In genomic region chr4:128862608-128863313, GRCh38 we compare ENCODE assay signal across 8 cellular contexts. TPM values are rescaled to one million over a fixed set of nuclear protein-coding genes. Genes with fewer than 3 reads are reported as not detected.
DNase-seq lines count a peak whose midpoint lies in the region; ATAC-seq and TF ChIP-seq lines count a peak whose summit lies in the region.

No MANE protein-coding gene starts in this region.

- peaks cover 30% of the 10 kb centered on the region for H3K4me1 ChIP-seq in HUES48 (ENCODE audit: control insufficient read depth, insufficient read depth, low read length)

- H3K9ac ChIP-seq in HUES48 (ENCODE audit: low read depth, low read length) = no peak overlapping the region

- peaks cover 47% of the 10 kb centered on the region for H3K4me1 Mint-ChIP-seq in activated naive CD4-positive, alpha-beta T cell treated with anti-CD3 and anti-CD28 coated beads, Interleukin-2, amount 10 ng/mL, durations not matched to agents 7 days and 5 days
- H3K4me1 Mint-ChIP-seq in natural killer cell treated with Interleukin-12 subunit alpha and Interleukin-12 subunit beta and Interleukin-15 and Interleukin-18, amount 100 ng/mL, for 72 hours (ENCODE audit: low read depth in 2 of 2) = peaks cover 52 to 55% of the 10 kb centered on the region in 2 donors

- DNase-seq in AG04450 (ENCODE audit: low read depth, low spot score) (no peak), superior temporal gyrus (ENCODE audit: extremely low spot score) (no peak), DMS153 treated with DMSO at 0.1 percent for 48 hours (lab: John Stamatoyannopoulos, UW; ENCODE audit: unreplicated experiment) (no peak)
- no peak for DNase-seq in activated naive CD4-positive, alpha-beta T cell treated with anti-CD3 and anti-CD28 coated beads, Interleukin-2, amount 10 ng/mL, durations not matched to agents 7 days and 5 days
- DNase-seq in natural killer cell treated with Interleukin-12 subunit alpha and Interleukin-12 subunit beta and Interleukin-15 and Interleukin-18, amount 100 ng/mL, for 72 hours (ENCODE audit: low spot score) = peak; percentile 80

- peaks cover 99% of the 10 kb centered on the region for H3K36me3 ChIP-seq in HUES48 (ENCODE audit: control insufficient read depth, insufficient read depth, low read length)

- H3K27me3 ChIP-seq in AG04450 (ENCODE audit: control insufficient read depth, insufficient read depth, low read length) = no peaks in the 10 kb centered on the region
- no peaks in the 10 kb centered on the region for H3K27me3 ChIP-seq in HUES48 (ENCODE audit: control insufficient read depth, insufficient read depth, low read length)

- H3K9me3 Mint-ChIP-seq in activated naive CD4-positive, alpha-beta T cell treated with anti-CD3 and anti-CD28 coated beads, Interleukin-2, amount 10 ng/mL, durations not matched to agents 7 days and 5 days = no peaks in the 10 kb centered on the region
- no peaks in the 10 kb centered on the region for H3K9me3 Mint-ChIP-seq in natural killer cell treated with Interleukin-12 subunit alpha and Interleukin-12 subunit beta and Interleukin-15 and Interleukin-18, amount 100 ng/mL, for 72 hours

- no peak overlapping the region for H3K4me3 Mint-ChIP-seq in activated naive CD4-positive, alpha-beta T cell treated with anti-CD3 and anti-CD28 coated beads, Interleukin-2, amount 10 ng/mL, durations not matched to agents 7 days and 5 days
- H3K4me3 Mint-ChIP-seq in natural killer cell treated with Interleukin-12 subunit alpha and Interleukin-12 subunit beta and Interleukin-15 and Interleukin-18, amount 100 ng/mL, for 72 hours = peak overlapping the region; percentile 76

- CTCF ChIA-PET in AG04450 (lab: Charles Lee) = interaction anchor here (0.5 to 3.1 kb wide), 42 partner anchors 8 to 889 kb away, joined by 3 to 38 read pairs (median 5); partner anchors contain the start of gene SCLT1
- CTCF ChIA-PET in activated naive CD4-positive, alpha-beta T cell treated with anti-CD3 and anti-CD28 coated beads, Interleukin-2, amount 10 ng/mL, durations not matched to agents 7 days and 5 days (lab: Charles Lee) = interaction anchor here (0.6 to 2.9 kb wide), 14 partner anchors 9 to 408 kb away, joined by 3 to 16 read pairs (median 4); no protein-coding TSS in a partner anchor

- peak overlapping the region; percentile 41 for H3K27ac ChIP-seq in AG04450 (ENCODE audit: low read depth, low read length)
- peak overlapping the region; percentile 59 for H3K27ac ChIP-seq in HUES48 (ENCODE audit: low read depth, low read length)

- peak overlapping the region; percentile 67 for H3K27ac Mint-ChIP-seq in activated naive CD4-positive, alpha-beta T cell treated with anti-CD3 and anti-CD28 coated beads, Interleukin-2, amount 10 ng/mL, durations not matched to agents 7 days and 5 days
- H3K27ac Mint-ChIP-seq in natural killer cell treated with Interleukin-12 subunit alpha and Interleukin-12 subunit beta and Interleukin-15 and Interleukin-18, amount 100 ng/mL, for 72 hours = peak overlapping the region; percentile 70 to 81

- peaks cover 71% of the 10 kb centered on the region for H3K36me3 Mint-ChIP-seq in activated naive CD4-positive, alpha-beta T cell treated with anti-CD3 and anti-CD28 coated beads, Interleukin-2, amount 10 ng/mL, durations not matched to agents 7 days and 5 days
- peaks cover 39% of the 10 kb centered on the region for H3K36me3 Mint-ChIP-seq in natural killer cell treated with Interleukin-12 subunit alpha and Interleukin-12 subunit beta and Interleukin-15 and Interleukin-18, amount 100 ng/mL, for 72 hours

- no peak overlapping the region for H3K4me3 ChIP-seq in AG04450 (ENCODE audit: low read depth, low read length)
- no peak overlapping the region for H3K4me3 ChIP-seq in HUES48 (ENCODE audit: low read depth, low read length)

- ATAC-seq in GM21360 (IDR thresholded peaks at IDR 0.05; ENCODE audit: unreplicated experiment) = peak; percentile 64
- ATAC-seq in natural killer cell treated with Interleukin-12 subunit alpha and Interleukin-12 subunit beta and Interleukin-15 and Interleukin-18, amount 100 ng/mL, for 72 hours = peak; percentile 85 to 93
- ATAC-seq in HG02970 (IDR thresholded peaks at IDR 0.05; ENCODE audit: low FRiP score, unreplicated experiment) = no peak

- no peak for TF ChIP-seq CTCF in AG04450 (IDR thresholded peaks at IDR 0.05; ENCODE audit: low read depth, low read length)

- no peaks in the 10 kb centered on the region for H3K27me3 Mint-ChIP-seq in activated naive CD4-positive, alpha-beta T cell treated with anti-CD3 and anti-CD28 coated beads, Interleukin-2, amount 10 ng/mL, durations not matched to agents 7 days and 5 days
- H3K27me3 Mint-ChIP-seq in natural killer cell treated with Interleukin-12 subunit alpha and Interleukin-12 subunit beta and Interleukin-15 and Interleukin-18, amount 100 ng/mL, for 72 hours = no peaks in the 10 kb centered on the region

- H3K9me3 ChIP-seq in AG04450 (ENCODE audit: control insufficient read depth, insufficient read depth, low read length) = no peaks in the 10 kb centered on the region
- no peaks in the 10 kb centered on the region for H3K9me3 ChIP-seq in HUES48 (ENCODE audit: control insufficient read depth, insufficient read depth, low read length)

- POLR2A ChIA-PET in AG04450 (lab: Yijun Ruan, JAX) = interaction anchor here (0.6 to 0.7 kb wide), 2 partner anchors 50 to 51 kb away, joined by 3 read pairs; no protein-coding TSS in a partner anchor

RNA-seq across cellular contexts. Expression of gene JADE1, which starts 53.3 kb away (rescaled TPM):
- 20.4 and 23.2 TPM in 2 replicates for polyA plus RNA-seq in AG04450 (2011; rRNA removed)
- 41.1 and 52.2 TPM in 2 replicates for polyA minus RNA-seq in AG04450 (2011; rRNA and poly(A)+ RNA removed)
- total RNA-seq in natural killer cell treated with Interleukin-12 subunit alpha and Interleukin-12 subunit beta and Interleukin-15 and Interleukin-18, amount 100 ng/mL, for 72 hours = 10 to 100 TPM; 21.7 to 33.6 TPM
